ENCODE assay signal across 9 cellular contexts in the genomic region with DNA sequence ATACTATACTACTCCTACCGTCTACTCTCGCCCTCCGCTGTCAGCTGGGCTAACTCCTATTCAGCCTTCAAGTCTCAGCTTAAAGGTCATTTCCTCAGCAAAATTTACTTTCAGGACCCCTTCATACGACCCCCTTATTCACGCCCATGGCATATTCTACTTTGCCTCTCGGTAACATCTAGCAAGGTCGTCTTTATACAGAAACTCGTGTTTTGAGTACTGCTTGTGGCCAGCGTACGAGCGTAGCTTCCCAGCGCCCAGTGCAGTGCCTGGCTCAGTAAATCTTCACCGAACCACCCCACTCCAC. TPM values are rescaled to one million over a fixed set of nuclear protein-coding genes. Genes with fewer than 3 reads are reported as not detected.
A peak's percentile ranks its signal among the peaks of the same experiment; 100 is the strongest.
DNase-seq lines count a peak whose midpoint lies in the region; ATAC-seq and TF ChIP-seq lines count a peak whose summit lies in the region.
"Had no signal": no experiment of that assay in that cellular context is flagged by ENCODE, and none has a peak within 500 bp of the region (broad histone marks: within the 10 kb centered on the region; RNA-seq: fewer than 3 reads in every experiment).

No MANE protein-coding gene starts in this region.

- H3K27me3 ChIP-seq in KMS-11 (ENCODE audit: insufficient read depth, low read depth) = no peaks in the 10 kb centered on the region
- no peaks in the 10 kb centered on the region for H3K27me3 ChIP-seq in dorsolateral prefrontal cortex

- H2AFZ ChIP-seq in KMS-11 (ENCODE audit: low read depth) = peak overlapping the region; percentile 47; the same call in 1 of the 2 replicates

- H3K9ac ChIP-seq in KMS-11 = peak overlapping the region; percentile 61; the same call in 1 of the 2 replicates

- H3K27me3 Mint-ChIP-seq in nephron progenitor cell (ENCODE audit: low read depth, poor library complexity) = peaks cover 16% of the 10 kb centered on the region

- H3K4me1 Mint-ChIP-seq in nephron progenitor cell = peaks cover 15% of the 10 kb centered on the region

- no peak for DNase-seq in dorsolateral prefrontal cortex
- DNase-seq in nephron progenitor cell = no peak
- no peak for DNase-seq in NCI-H1694 treated with DMSO at 0.1 percent for 48 hours (lab: John Stamatoyannopoulos, UW)
- no peak for DNase-seq in NOMO-1 treated with dmso at 0.1 percent for 144 hours (lab: John Stamatoyannopoulos, UW; ENCODE audit: unreplicated experiment)
- no peak for DNase-seq in activated CD8-positive, alpha-beta memory T cell treated with anti-CD3 and anti-CD28 coated beads for 24 hours

- no peak for TF ChIP-seq CTCF in KMS-11 (conservative IDR thresholded peaks at IDR 0.05; ENCODE audit: low read depth, low read length)
- no peak for TF ChIP-seq CTCF in dorsolateral prefrontal cortex (IDR thresholded peaks at IDR 0.05 in 54 of 56, conservative IDR thresholded peaks at IDR 0.05 in 2 of 56; ENCODE audit: low read depth in 1 of 56, partially characterized antibody in 56 of 56)
- no peak for TF ChIP-seq CTCF in nephron progenitor cell (IDR thresholded peaks at IDR 0.05)

- intact Hi-C loops in dorsolateral prefrontal cortex (cut with DNase I) = loop anchor here (5.0 kb wide), 1 partner anchor 34 kb away; a partner anchor contains a TSS

- peak overlapping the region; percentile 62 for H3K27ac ChIP-seq in KMS-11
- H3K27ac ChIP-seq in dorsolateral prefrontal cortex = peak overlapping the region in 49 of 59 donors; percentile 29 to 95 (median 79)

- no peaks in the 10 kb centered on the region for H3K36me3 ChIP-seq in KMS-11 (ENCODE audit: insufficient read depth)

- no peaks in the 10 kb centered on the region for H3K9me3 Mint-ChIP-seq in nephron progenitor cell

- H3K27ac Mint-ChIP-seq in nephron progenitor cell = peak overlapping the region; percentile 99

- no peaks in the 10 kb centered on the region for H4K20me1 ChIP-seq in KMS-11 (ENCODE audit: insufficient read depth)

- H3K4me1 ChIP-seq in KMS-11 (ENCODE audit: low read depth, poor library complexity, severe bottlenecking) = peaks cover 17% of the 10 kb centered on the region

- peaks cover 31% of the 10 kb centered on the region for H3K36me3 Mint-ChIP-seq in nephron progenitor cell (ENCODE audit: low read depth)

- peak; percentile 1 for ATAC-seq in GM18511 (IDR thresholded peaks at IDR 0.05; ENCODE audit: unreplicated experiment)
- no peak for ATAC-seq in HG03139 (IDR thresholded peaks at IDR 0.05; ENCODE audit: unreplicated experiment)

- H3K4me3 Mint-ChIP-seq in nephron progenitor cell = peak overlapping the region; percentile 100

- H3K4me3 ChIP-seq in KMS-11 (IDR thresholded peaks at IDR 0.05; ENCODE audit: insufficient read depth, low read depth, low read length) (peak overlapping the region; percentile 32), dorsolateral prefrontal cortex (peak overlapping the region; percentile 72 to 100 (median 97))

- peaks cover 15% of the 10 kb centered on the region for H3K79me2 ChIP-seq in KMS-11 (ENCODE audit: insufficient read depth, low read depth)

- peak overlapping the region; percentile 61 for H3K4me2 ChIP-seq in KMS-11

RNA-seq across cellular contexts. Expression of a gene that starts 0.5 kb away (rescaled TPM):
- total RNA-seq in dorsolateral prefrontal cortex = 10 to 100 TPM; 15.3 to 37.8 (median 23.5) TPM

RNA-seq across cellular contexts. Expression of a gene that starts 0.6 kb away (rescaled TPM):
- 10 to 100 TPM in 40 of 120 experiments, 1 to 10 TPM in 80; 1.8 to 18.2 (median 8.6) TPM for total RNA-seq in dorsolateral prefrontal cortex
- total RNA-seq: T-helper 1 cell treated with Interleukin-12 subunit alpha and Interleukin-12 subunit beta and Interleukin-4 antibody, amounts not matched to agents 30 ng/mL and 1 ng/mL, for 36 hours had no signal

RNA-seq across cellular contexts. Expression of a gene that starts 34.6 kb away (rescaled TPM):
- 10 to 100 TPM; 28.1 to 68.2 (median 47.8) TPM for total RNA-seq in dorsolateral prefrontal cortex
